Comparison of ENCODE assay signal across 11 cellular contexts in genomic region chr16:75591001-75591852, GRCh38. TPM values are rescaled to one million over a fixed set of nuclear protein-coding genes. Genes with fewer than 3 reads are reported as not detected.
DNase-seq lines count a peak whose midpoint lies in the region; ATAC-seq and TF ChIP-seq lines count a peak whose summit lies in the region.
"Had no signal": no experiment of that assay in that cellular context is flagged by ENCODE, and none has a peak within 500 bp of the region (broad histone marks: within the 10 kb centered on the region; RNA-seq: fewer than 3 reads in every experiment).

No MANE protein-coding gene starts in this region.

- H3K4me1 Mint-ChIP-seq in WTC11 = peaks cover 52% of the 10 kb centered on the region
- peaks cover 2 to 6% (median 4%) of the 10 kb centered on the region in 4 donors for H3K4me1 Mint-ChIP-seq in naive thymus-derived CD8-positive, alpha-beta T cell

- POLR2A ChIA-PET in WTC11 (lab: Charles Lee) = interaction anchor here (0.8 to 1.1 kb wide), 2 partner anchors 16 to 74 kb away, joined by 3 to 5 read pairs; no protein-coding TSS in a partner anchor
- POLR2A ChIA-PET in naive thymus-derived CD8-positive, alpha-beta T cell (lab: Charles Lee) = no interaction called here

- no peak overlapping the region; the same call in 1 of the 2 replicates for H3K4me3 ChIP-seq in AG10803 (ENCODE audit: low read length)
- peak overlapping the region; percentile 3 for H3K4me3 ChIP-seq in osteoblast (ENCODE audit: insufficient read depth, low read length)
- H3K4me3 ChIP-seq: tibial nerve had no signal

- no peaks in the 10 kb centered on the region for H3K36me3 Mint-ChIP-seq in WTC11
- peaks cover 0 to 29% (median 0%) of the 10 kb centered on the region in 3 donors for H3K36me3 Mint-ChIP-seq in naive thymus-derived CD8-positive, alpha-beta T cell

- peaks cover 29% of the 10 kb centered on the region for H3K4me1 ChIP-seq in osteoblast (ENCODE audit: insufficient read depth, low read length)

- H3K4me3 Mint-ChIP-seq in WTC11 = no peak overlapping the region
- H3K4me3 Mint-ChIP-seq in naive thymus-derived CD8-positive, alpha-beta T cell = no peak overlapping the region
- H3K4me3 Mint-ChIP-seq: activated CD4-positive, alpha-beta T cell treated with anti-CD3 and anti-CD28 coated beads, Interleukin-2, amount 10 ng/mL, durations not matched to agents 7 days and 5 days had no signal

- H3K27me3 Mint-ChIP-seq in WTC11 (ENCODE audit: low read depth) = no peaks in the 10 kb centered on the region
- H3K27me3 Mint-ChIP-seq in naive thymus-derived CD8-positive, alpha-beta T cell = no peaks in the 10 kb centered on the region
- H3K27me3 Mint-ChIP-seq: activated CD4-positive, alpha-beta T cell treated with anti-CD3 and anti-CD28 coated beads, Interleukin-2, amount 10 ng/mL, durations not matched to agents 7 days and 5 days had no signal

- peak overlapping the region; percentile 6 for H2AFZ ChIP-seq in osteoblast (ENCODE audit: low read length)

- H3K79me2 ChIP-seq in osteoblast (ENCODE audit: insufficient read depth, low read length) = no peaks in the 10 kb centered on the region

- no peaks in the 10 kb centered on the region for H3K9me3 ChIP-seq in osteoblast (ENCODE audit: low read depth, low read length)
- H3K9me3 ChIP-seq: tibial nerve had no signal

- no peaks in the 10 kb centered on the region for H3K36me3 ChIP-seq in osteoblast (ENCODE audit: insufficient read depth, low read length)

- H3K27ac Mint-ChIP-seq in WTC11 = peak overlapping the region; percentile 86
- no peak overlapping the region for H3K27ac Mint-ChIP-seq in naive thymus-derived CD8-positive, alpha-beta T cell
- H3K27ac Mint-ChIP-seq: activated CD4-positive, alpha-beta T cell treated with anti-CD3 and anti-CD28 coated beads, Interleukin-2, amount 10 ng/mL, durations not matched to agents 7 days and 5 days had no signal

- CTCF ChIA-PET in WTC11 (lab: Charles Lee) = interaction anchor here (0.6 to 1.7 kb wide), 12 partner anchors 10 to 410 kb away, joined by 3 to 18 read pairs (median 4); partner anchors contain the start of genes CHST6, GABARAPL2 and TMEM170A

- no peaks in the 10 kb centered on the region for H4K20me1 ChIP-seq in osteoblast (ENCODE audit: insufficient read depth, low read length)

- intact Hi-C loops in head of caudate nucleus (cut with DNase I) = no loop called here

- H3K4me2 ChIP-seq in osteoblast (ENCODE audit: insufficient read depth, low read length) = peak overlapping the region; percentile 72

- peak overlapping the region; percentile 93 for H3K27ac ChIP-seq in osteoblast (ENCODE audit: low read depth, low read length)

- no peaks in the 10 kb centered on the region for H3K9me3 Mint-ChIP-seq in WTC11
- H3K9me3 Mint-ChIP-seq in naive thymus-derived CD8-positive, alpha-beta T cell = no peaks in the 10 kb centered on the region
- H3K9me3 Mint-ChIP-seq: activated CD4-positive, alpha-beta T cell treated with anti-CD3 and anti-CD28 coated beads, Interleukin-2, amount 10 ng/mL, durations not matched to agents 7 days and 5 days had no signal

- peak; percentile 77 for DNase-seq in AG10803 (ENCODE audit: low read depth)
- no peak for DNase-seq in WTC11 (ENCODE audit: low spot score)
- DNase-seq in head of caudate nucleus = peak in 24 of 42 donors; percentile 23 to 75 (median 44)
- peak; percentile 88 for DNase-seq in osteoblast (ENCODE audit: insufficient read length, low spot score, missing footprints)
- DNase-seq in activated CD4-positive, CD25-positive, alpha-beta regulatory T cell treated with anti-CD3 and anti-CD28 coated beads, Interleukin-2, amount 50 U/mL, for 72 hours = no peak
- DNase-seq in GDM1 (lab: John Stamatoyannopoulos, UW) = no peak
- DNase-seq in naive thymus-derived CD8-positive, alpha-beta T cell = no peak
- DNase-seq: activated CD4-positive, alpha-beta T cell treated with anti-CD3 and anti-CD28 coated beads, Interleukin-2, amount 10 ng/mL, durations not matched to agents 7 days and 5 days; NCI-H526 treated with DMSO at 0.1 percent for 48 hours had no signal

- no peaks in the 10 kb centered on the region for H3K27me3 ChIP-seq in osteoblast (ENCODE audit: insufficient read depth, low read length)
- H3K27me3 ChIP-seq: tibial nerve had no signal

- TF ChIP-seq CTCF in AG10803 (conservative IDR thresholded peaks at IDR 0.05; ENCODE audit: low read length) = peak; percentile 51
- TF ChIP-seq CTCF in WTC11 (IDR thresholded peaks at IDR 0.05) = no peak
- peak; percentile 47 for TF ChIP-seq CTCF in osteoblast (IDR thresholded peaks at IDR 0.05; ENCODE audit: extremely low read depth, low read depth, low read length)

- ATAC-seq in WTC11 (no peak), GM18867 (IDR thresholded peaks at IDR 0.05; ENCODE audit: unreplicated experiment) (no peak)
- ATAC-seq in naive thymus-derived CD8-positive, alpha-beta T cell = no peak

TF ChIP-seq in WTC11, 78 proteins besides CTCF, POLR2A, EP300 and RAD21 (continues in another document):
- TF ChIP-seq JAZF1 (CRISPR knock-in tag; IDR thresholded peaks at IDR 0.05) = no peak
- no peak for TF ChIP-seq FOXP1 (CRISPR knock-in tag; IDR thresholded peaks at IDR 0.05; ENCODE audit: borderline replicate concordance)
- TF ChIP-seq EMX1 (CRISPR knock-in tag; IDR thresholded peaks at IDR 0.05) = no peak
- no peak for TF ChIP-seq ZNF532 (CRISPR knock-in tag; IDR thresholded peaks at IDR 0.05; ENCODE audit: borderline replicate concordance)
- TF ChIP-seq CBFB (CRISPR knock-in tag; IDR thresholded peaks at IDR 0.05; ENCODE audit: low read depth) = no peak
- no peak for TF ChIP-seq ZMAT4 (CRISPR knock-in tag; IDR thresholded peaks at IDR 0.05)
- no peak for TF ChIP-seq GTF2I (CRISPR knock-in tag; conservative IDR thresholded peaks at IDR 0.05)
- no peak for TF ChIP-seq ZNF416 (CRISPR knock-in tag; IDR thresholded peaks at IDR 0.05)

RNA-seq across cellular contexts. Expression of gene GABARAPL2, which starts 25.0 kb away (rescaled TPM):
- total RNA-seq in WTC11 (2021) (60.8 to 63.7 TPM (median 62.7 TPM) in 3 replicates), osteoblast (32.9 and 36.8 TPM in 2 replicates)
- 10 to 100 TPM; 76.5 to 84.6 TPM for total RNA-seq in naive thymus-derived CD8-positive, alpha-beta T cell
- 100 to 1,000 TPM; 226 to 291 (median 250) TPM for polyA plus RNA-seq in naive thymus-derived CD8-positive, alpha-beta T cell

RNA-seq across cellular contexts. Expression of gene ADAT1, which starts 31.9 kb away (rescaled TPM):
- total RNA-seq in WTC11 (2021) = 45.3 to 48.1 TPM (median 46.0 TPM) in 3 replicates
- 46.0 and 54.8 TPM in 2 replicates for total RNA-seq in osteoblast
- 10 to 100 TPM; 66.6 to 69.6 TPM for total RNA-seq in naive thymus-derived CD8-positive, alpha-beta T cell
- 10 to 100 TPM; 35.0 to 41.5 (median 39.8) TPM for polyA plus RNA-seq in naive thymus-derived CD8-positive, alpha-beta T cell

RNA-seq across cellular contexts. Expression of gene TMEM231, which starts 35.2 kb away (rescaled TPM):
- 9.2 to 12.0 TPM (median 10.7 TPM) in 3 replicates for total RNA-seq in WTC11 (2021)
- total RNA-seq in osteoblast = 17.0 and 22.4 TPM in 2 replicates
- 1 to 10 TPM; 2.4 to 2.9 TPM for total RNA-seq in naive thymus-derived CD8-positive, alpha-beta T cell
- polyA plus RNA-seq in naive thymus-derived CD8-positive, alpha-beta T cell = 1 to 10 TPM in 1 of 3 donors, under 1 TPM in 2; 0.95 to 1.4 (median 0.99) TPM

RNA-seq across cellular contexts. Expression of gene CHST5, which starts 55.3 kb away (rescaled TPM):
- 0.71 to 0.89 TPM in 2 of 3 replicates, not detected in the other for total RNA-seq in WTC11 (2021)
- total RNA-seq in osteoblast = under 0.01 TPM in 1 of 2 replicates, not detected in the other
- not detected for total RNA-seq in naive thymus-derived CD8-positive, alpha-beta T cell
- not detected for polyA plus RNA-seq in naive thymus-derived CD8-positive, alpha-beta T cell

RNA-seq across cellular contexts. Expression of gene KARS1, which starts 56.2 kb away (rescaled TPM):
- total RNA-seq in WTC11 (2021) (163 to 199 TPM (median 169 TPM) in 3 replicates), osteoblast (121 and 125 TPM in 2 replicates)
- 100 to 1,000 TPM; 140 to 142 TPM for total RNA-seq in naive thymus-derived CD8-positive, alpha-beta T cell
- polyA plus RNA-seq in naive thymus-derived CD8-positive, alpha-beta T cell = 100 to 1,000 TPM; 194 to 214 (median 209) TPM

Comparison
In these comparisons a context has a peak if more than half of its experiments do, and no peak if none do; other contexts are left out.
1. DNase-seq: peak in AG10803 (single experiment), head of caudate nucleus (24 of 42) and osteoblast (single experiment); none in WTC11 (single experiment), activated CD4-positive, CD25-positive, alpha-beta regulatory T cell treated with anti-CD3 and anti-CD28 coated beads, Interleukin-2, amount 50 U/mL, for 72 hours (single experiment), GDM1 (single experiment) and naive thymus-derived CD8-positive, alpha-beta T cell (0 of 10).